ENCODE assay signal across 14 cellular contexts in the genomic region with DNA sequence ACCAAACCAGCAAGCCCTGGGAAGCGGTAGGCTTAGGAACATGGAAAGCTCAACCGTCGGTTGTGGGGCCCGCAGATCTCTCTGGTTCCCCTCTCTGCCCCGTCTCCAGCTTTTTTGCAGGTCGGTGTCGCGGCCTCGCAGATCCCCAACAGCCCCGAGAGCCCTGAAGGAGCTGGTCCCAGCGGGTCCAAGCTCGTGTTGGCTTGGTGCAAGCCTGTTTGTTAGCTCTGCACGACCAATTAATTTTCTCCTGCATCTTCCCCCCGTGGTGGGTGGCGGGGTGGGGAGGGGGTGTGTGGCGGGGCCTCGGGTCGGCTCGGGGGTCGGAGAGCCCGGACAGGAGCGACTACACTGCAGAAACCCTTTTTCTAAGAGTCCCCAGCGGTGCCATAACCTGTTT. TPM values are rescaled to one million over a fixed set of nuclear protein-coding genes. Genes with fewer than 3 reads are reported as not detected.
DNase-seq lines count a peak whose midpoint lies in the region; FAIRE-seq and TF ChIP-seq lines count a peak whose summit lies in the region.
"Had no signal": no experiment of that assay in that cellular context is flagged by ENCODE, and none has a peak within 500 bp of the region (broad histone marks: within the 10 kb centered on the region; RNA-seq: fewer than 3 reads in every experiment).

No MANE protein-coding gene starts in this region.

- H3K4me3 Mint-ChIP-seq in activated CD4-positive, alpha-beta T cell treated with anti-CD3 and anti-CD28 coated beads, Interleukin-2, amount 10 ng/mL, durations not matched to agents 7 days and 5 days = peak overlapping the region; percentile 54
- H3K4me3 Mint-ChIP-seq in activated naive CD8-positive, alpha-beta T cell treated with anti-CD3 and anti-CD28 coated beads for 36 hours = peak overlapping the region; percentile 63

- H3K27ac ChIP-seq in suprapubic skin (no peak overlapping the region), small intestine (ENCODE audit: low read depth in 1 of 2, low read length in 1 of 2) (no peak overlapping the region)
- H3K27ac ChIP-seq: right lobe of liver had no signal

- peaks cover 4% of the 10 kb centered on the region for H3K4me1 Mint-ChIP-seq in activated CD4-positive, alpha-beta T cell treated with anti-CD3 and anti-CD28 coated beads, Interleukin-2, amount 10 ng/mL, durations not matched to agents 7 days and 5 days
- H3K4me1 Mint-ChIP-seq in activated naive CD8-positive, alpha-beta T cell treated with anti-CD3 and anti-CD28 coated beads for 36 hours = peaks cover 4% of the 10 kb centered on the region

- H3K27me3 ChIP-seq in suprapubic skin (peaks cover 61% of the 10 kb centered on the region), small intestine (ENCODE audit: control insufficient read depth in 2 of 2, insufficient read depth in 2 of 2, low read length in 2 of 2) (peaks cover 12 to 17% of the 10 kb centered on the region in 2 donors)

- H3K27ac Mint-ChIP-seq in activated CD4-positive, alpha-beta T cell treated with anti-CD3 and anti-CD28 coated beads, Interleukin-2, amount 10 ng/mL, durations not matched to agents 7 days and 5 days = no peak overlapping the region
- no peak overlapping the region for H3K27ac Mint-ChIP-seq in activated naive CD8-positive, alpha-beta T cell treated with anti-CD3 and anti-CD28 coated beads for 36 hours

- H3K9me3 ChIP-seq in suprapubic skin (no peaks in the 10 kb centered on the region), small intestine (ENCODE audit: control insufficient read depth, low read depth) (no peaks in the 10 kb centered on the region)
- H3K9me3 ChIP-seq: right lobe of liver had no signal

- TF ChIP-seq EP300 in suprapubic skin (IDR thresholded peaks at IDR 0.05) = no peak

- H3K36me3 ChIP-seq in suprapubic skin (no peaks in the 10 kb centered on the region), small intestine (ENCODE audit: control insufficient read depth in 2 of 2, insufficient read depth in 2 of 2, low read length in 2 of 2) (no peaks in the 10 kb centered on the region)
- H3K36me3 ChIP-seq: right lobe of liver had no signal

- CTCF ChIA-PET in activated CD4-positive, alpha-beta T cell treated with anti-CD3 and anti-CD28 coated beads, Interleukin-2, amount 10 ng/mL, durations not matched to agents 7 days and 5 days (lab: Charles Lee) = interaction anchor here (1.1 to 1.5 kb wide), 3 partner anchors 16 to 348 kb away, joined by 3 to 4 read pairs (median 3); no protein-coding TSS in a partner anchor

- POLR2A ChIA-PET in activated CD4-positive, alpha-beta T cell treated with anti-CD3 and anti-CD28 coated beads, Interleukin-2, amount 10 ng/mL, durations not matched to agents 7 days and 5 days (lab: Charles Lee) = no interaction called here

- H3K4me1 ChIP-seq in suprapubic skin = peaks cover 18% of the 10 kb centered on the region
- no peaks in the 10 kb centered on the region for H3K4me1 ChIP-seq in small intestine (ENCODE audit: control insufficient read depth in 2 of 2, insufficient read depth in 1 of 2, low read depth in 1 of 2, low read length in 1 of 2)

- FAIRE-seq in small intestine (lab: Jason Lieb, UNC) = no peak
- FAIRE-seq: bronchial epithelial cell, HTR-8/SVneo had no signal

- no peaks in the 10 kb centered on the region for H3K36me3 Mint-ChIP-seq in activated CD4-positive, alpha-beta T cell treated with anti-CD3 and anti-CD28 coated beads, Interleukin-2, amount 10 ng/mL, durations not matched to agents 7 days and 5 days (ENCODE audit: low read depth)
- H3K36me3 Mint-ChIP-seq in activated naive CD8-positive, alpha-beta T cell treated with anti-CD3 and anti-CD28 coated beads for 36 hours = no peaks in the 10 kb centered on the region
- H3K36me3 Mint-ChIP-seq: T-cell had no signal

- DNase-seq in activated CD4-positive, alpha-beta T cell treated with anti-CD3 and anti-CD28 coated beads, Interleukin-2, amount 10 ng/mL, durations not matched to agents 7 days and 5 days = no peak
- DNase-seq in activated CD4-positive, alpha-beta T cell treated with anti-CD3 and anti-CD28 coated beads for 4 hours = no peak
- DNase-seq in activated naive CD8-positive, alpha-beta T cell treated with anti-CD3 and anti-CD28 coated beads for 36 hours = no peak
- peak; percentile 9 for DNase-seq in left kidney (ENCODE audit: low read depth, low spot score)
- no peak for DNase-seq in suprapubic skin (ENCODE audit: low spot score in 2 of 2)
- no peak for DNase-seq in NCI-H226
- DNase-seq in T-helper 1 cell = no peak
- DNase-seq in small intestine = no peak
- DNase-seq: NCI-H1436, right lobe of liver, T-cell had no signal

- H3K9me3 Mint-ChIP-seq in activated CD4-positive, alpha-beta T cell treated with anti-CD3 and anti-CD28 coated beads, Interleukin-2, amount 10 ng/mL, durations not matched to agents 7 days and 5 days = no peaks in the 10 kb centered on the region
- no peaks in the 10 kb centered on the region for H3K9me3 Mint-ChIP-seq in activated naive CD8-positive, alpha-beta T cell treated with anti-CD3 and anti-CD28 coated beads for 36 hours
- H3K9me3 Mint-ChIP-seq: T-cell had no signal

- no peak for TF ChIP-seq POLR2A in suprapubic skin (IDR thresholded peaks at IDR 0.05)

- H3K27me3 Mint-ChIP-seq in activated CD4-positive, alpha-beta T cell treated with anti-CD3 and anti-CD28 coated beads, Interleukin-2, amount 10 ng/mL, durations not matched to agents 7 days and 5 days = peaks cover 53% of the 10 kb centered on the region
- peaks cover 83% of the 10 kb centered on the region for H3K27me3 Mint-ChIP-seq in activated naive CD8-positive, alpha-beta T cell treated with anti-CD3 and anti-CD28 coated beads for 36 hours

- H3K4me3 ChIP-seq in suprapubic skin = peak overlapping the region; percentile 51
- H3K4me3 ChIP-seq in small intestine (ENCODE audit: low read depth in 1 of 2, low read length in 2 of 2) = no peak overlapping the region

- TF ChIP-seq CTCF in suprapubic skin (IDR thresholded peaks at IDR 0.05) = no peak

- WGBS in suprapubic skin = 12% methylated on average over 22 of the region's 23 CpGs
- 8 to 12% (median 11%) methylated on average over 23 of the region's 23 CpGs for WGBS in small intestine, 3 donors

RNA-seq across cellular contexts. Expression of a gene that starts 0.4 kb away (rescaled TPM):
- total RNA-seq in activated CD4-positive, alpha-beta T cell treated with anti-CD3 and anti-CD28 coated beads, Interleukin-2, amount 10 ng/mL, durations not matched to agents 7 days and 5 days = not detected
- total RNA-seq in activated naive CD8-positive, alpha-beta T cell treated with anti-CD3 and anti-CD28 coated beads for 36 hours = under 1 TPM; 0.06 to 0.08 TPM
- under 1 TPM; 0.11 to 0.57 (median 0.34) TPM for total RNA-seq in suprapubic skin
- polyA plus RNA-seq in small intestine = under 1 TPM in 1 of 3 donors, not detected in 2; 0.16 TPM
- total RNA-seq: bronchial epithelial cell had no signal
- polyA plus RNA-seq: AG04450 had no signal
